ENCODE assay signal across 1 cellular context in genomic region chr16:27179500-27180072, GRCh38.
TF ChIP-seq lines count a peak whose summit lies in the region.

No MANE protein-coding gene starts in this region.

TF ChIP-seq in GM12878, 131 proteins besides CTCF, POLR2A, EP300 and RAD21 (continued from another document):
- TF ChIP-seq USF2 (IDR thresholded peaks at IDR 0.05; ENCODE audit: borderline replicate concordance, low read depth, low read length), result no peak
- no peak for TF ChIP-seq MTA2 (IDR thresholded peaks at IDR 0.05; ENCODE audit: low read depth)
- no peak for TF ChIP-seq NFIC (IDR thresholded peaks at IDR 0.05; ENCODE audit: low read depth, low read length)
- no peak for TF ChIP-seq SRF (IDR thresholded peaks at IDR 0.05; ENCODE audit: low read depth in 2 of 2, low read length in 2 of 2)
- TF ChIP-seq ZNF207 (IDR thresholded peaks at IDR 0.05; ENCODE audit: borderline replicate concordance), result no peak
- no peak for TF ChIP-seq TCF7 (IDR thresholded peaks at IDR 0.05; ENCODE audit: borderline replicate concordance)
- TF ChIP-seq ZSCAN29 (IDR thresholded peaks at IDR 0.05), result no peak
- no peak for TF ChIP-seq CBX5 (IDR thresholded peaks at IDR 0.05; ENCODE audit: low read depth)
- no peak for TF ChIP-seq KLF5 (IDR thresholded peaks at IDR 0.05; ENCODE audit: partially characterized antibody)
- no peak for TF ChIP-seq EZH2 (IDR thresholded peaks at IDR 0.05; ENCODE audit: borderline replicate concordance, control insufficient read depth, low read depth, low read length)
- TF ChIP-seq PAX8 (IDR thresholded peaks at IDR 0.05), result no peak
- no peak for TF ChIP-seq MYB (IDR thresholded peaks at IDR 0.05; ENCODE audit: borderline replicate concordance, low read depth, low read length)
- TF ChIP-seq MEF2A (IDR thresholded peaks at IDR 0.05; ENCODE audit: insufficient read depth, low read depth, low read length), result no peak
- no peak for TF ChIP-seq FOXK2 (IDR thresholded peaks at IDR 0.05)
